In the genomic region with DNA sequence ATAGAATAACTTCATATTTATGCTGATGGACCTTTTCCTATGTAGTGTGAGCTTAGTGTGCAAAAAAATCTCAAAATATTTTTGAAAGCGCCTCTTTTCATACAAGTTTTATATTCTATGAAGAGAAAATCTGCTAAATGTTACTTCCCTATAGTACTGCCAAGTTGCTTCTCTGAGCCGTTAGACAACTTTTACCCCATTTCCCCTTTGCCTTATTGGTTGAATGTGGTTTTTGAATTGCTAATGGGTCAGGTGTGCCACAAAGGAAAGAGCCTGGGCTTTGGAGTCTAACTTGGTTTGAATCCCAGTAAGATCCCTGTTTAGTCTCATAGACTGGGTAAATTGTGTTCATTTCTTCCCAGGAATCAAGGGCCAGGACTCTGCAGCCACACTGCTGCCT, we compare ENCODE assay signal across 26 cellular contexts.
"Had no signal": no experiment of that assay in that cellular context is flagged by ENCODE, and none has a peak within 500 bp of the region (broad histone marks: within the 10 kb centered on the region; RNA-seq: fewer than 3 reads in every experiment).

No MANE protein-coding gene starts in this region.

- H3K4me3 ChIP-seq: breast epithelium, coronary artery, PC-9 had no signal

- ATAC-seq: activated CD8-positive, alpha-beta T cell treated with anti-CD3 and anti-CD28 coated beads, Interleukin-2, amount 10 ng/mL, durations not matched to agents 7 days and 5 days; WTC11 had no signal

- H3K27ac ChIP-seq: breast epithelium, coronary artery, KMS-11, PC-9 had no signal

- H3K4me1 ChIP-seq: breast epithelium had no signal

- H3K36me3 ChIP-seq: breast epithelium had no signal

- H3K9me3 ChIP-seq: breast epithelium had no signal

- DNase-seq: activated CD4-positive, alpha-beta T cell treated with anti-CD3 and anti-CD28 coated beads for 48 hours; activated CD4-positive, alpha-beta T cell treated with anti-CD3 and anti-CD28 coated beads, Interleukin-2, amount 50 U/mL, for 4 hours; activated CD4-positive, CD25-positive, alpha-beta regulatory T cell treated with anti-CD3 and anti-CD28 coated beads, Interleukin-2, amount 50 U/mL, for 72 hours; activated CD8-positive, alpha-beta T cell treated with anti-CD3 and anti-CD28 coated beads, Interleukin-2, amount 10 ng/mL, durations not matched to agents 7 days and 5 days; activated effector memory CD4-positive, alpha-beta T cell treated with Interleukin-2 at 50 U/mL for 16 hours; activated naive CD4-positive, alpha-beta T cell; activated T-cell treated with anti-CD3 and anti-CD28 coated beads, Interleukin-2, amount 50 U/mL, for 24 hours; aorta; caudate nucleus; MM.1S; NCI-H1092 treated with DMSO at 0.1 percent for 48 hours; NCI-H1417 treated with DMSO at 0.1 percent for 48 hours; NCI-H1694; NCI-H2029; NCI-H2107; NCI-H2171 treated with DMSO at 0.1 percent for 48 hours; NCI-H226; NCI-H526 treated with DMSO at 0.1 percent for 48 hours; NCI-H82; PC-9; SHP77 treated with DMSO at 0.1 percent for 48 hours; T-helper 1 cell had no signal
